In genomic region chr4:11343536-11343935, GRCh38 we compare ENCODE assay signal across 16 cellular contexts.
DNase-seq lines count a peak whose midpoint lies in the region; ATAC-seq and TF ChIP-seq lines count a peak whose summit lies in the region.
"Had no signal": no experiment of that assay in that cellular context is flagged by ENCODE, and none has a peak within 500 bp of the region (broad histone marks: within the 10 kb centered on the region; RNA-seq: fewer than 3 reads in every experiment).

No MANE protein-coding gene starts in this region.

- H3K4me1 ChIP-seq in GM23338 (ENCODE audit: insufficient read depth) (no peaks in the 10 kb centered on the region), esophagus muscularis mucosa (no peaks in the 10 kb centered on the region), tibial artery (no peaks in the 10 kb centered on the region)
- H3K4me1 ChIP-seq: Caco-2 had no signal

- no peak overlapping the region for H3K4me3 Mint-ChIP-seq in GM23338
- H3K4me3 Mint-ChIP-seq: CD14-positive monocyte; CD8-positive, alpha-beta T cell had no signal

- H3K9me3 ChIP-seq in esophagus muscularis mucosa (no peaks in the 10 kb centered on the region), tibial artery (no peaks in the 10 kb centered on the region)
- H3K9me3 ChIP-seq: Caco-2 had no signal

- H4K20me1 ChIP-seq in GM23338 (replicated peaks; ENCODE audit: insufficient read depth): no peaks in the 10 kb centered on the region

- DNase-seq in GM23338 (ENCODE audit: low spot score) (peak; percentile 13), esophagus muscularis mucosa (ENCODE audit: extremely low spot score) (peak; percentile 50), kidney tubule cell (ENCODE audit: low spot score) (peak; percentile 7), tibial artery (no peak)
- no peak for DNase-seq in central memory CD4-positive, alpha-beta T cell
- DNase-seq: Caco-2; CD8-positive, alpha-beta T cell; DND-41; GM23248; H7; IMR-90; KBM-7 had no signal

- no peak overlapping the region for H2AFZ ChIP-seq in GM23338
- H2AFZ ChIP-seq: GM23248 had no signal

- no peak for TF ChIP-seq CTCF in GM23338 (conservative IDR thresholded peaks at IDR 0.05; ENCODE audit: low read depth in 2 of 2)
- TF ChIP-seq CTCF in esophagus muscularis mucosa (IDR thresholded peaks at IDR 0.05): no peak
- no peak for TF ChIP-seq CTCF in tibial artery (IDR thresholded peaks at IDR 0.05)

- ATAC-seq in GM23338 (no peak), GM18907 (IDR thresholded peaks at IDR 0.05; ENCODE audit: unreplicated experiment) (no peak), HG02759 (IDR thresholded peaks at IDR 0.05; ENCODE audit: unreplicated experiment) (no peak)
- ATAC-seq: CD8-positive, alpha-beta T cell; GM12878 had no signal

- H3F3A ChIP-seq in GM23338 (replicated peaks; ENCODE audit: low read depth): no peaks in the 10 kb centered on the region

- H3K4me1 Mint-ChIP-seq in GM23338: peaks cover 8% of the 10 kb centered on the region; the same call in 1 of the 3 replicates

- no peak overlapping the region for H3K27ac ChIP-seq in GM23338 (ENCODE audit: low read depth)
- no peak overlapping the region for H3K27ac ChIP-seq in esophagus muscularis mucosa (replicated peaks in 1 of 4)
- no peak overlapping the region for H3K27ac ChIP-seq in tibial artery
- H3K27ac ChIP-seq: GM23248 had no signal

- no peaks in the 10 kb centered on the region for H3K27me3 Mint-ChIP-seq in GM23338 (ENCODE audit: insufficient read depth, low read depth, poor library complexity)

- 88% methylated on average over 4 of the region's 4 CpGs for WGBS in esophagus muscularis mucosa

- no peak overlapping the region for H3K4me2 ChIP-seq in GM23338

- H3K27ac Mint-ChIP-seq in GM23338: no peak overlapping the region
- H3K27ac Mint-ChIP-seq: CD8-positive, alpha-beta T cell had no signal

- intact Hi-C loops in esophagus muscularis mucosa (cut with DNase I): no loop called here
- intact Hi-C loops in tibial artery (cut with DNase I; ENCODE audit: low total_unique reads): no loop called here

- no peaks in the 10 kb centered on the region for H3K36me3 ChIP-seq in GM23338 (ENCODE audit: insufficient read depth)
- no peaks in the 10 kb centered on the region for H3K36me3 ChIP-seq in esophagus muscularis mucosa
- H3K36me3 ChIP-seq in tibial artery: no peaks in the 10 kb centered on the region

- H3K4me3 ChIP-seq in GM23338 (no peak overlapping the region), esophagus muscularis mucosa (no peak overlapping the region), tibial artery (no peak overlapping the region)
- H3K4me3 ChIP-seq: GM12878, GM23248 had no signal

- H3K79me2 ChIP-seq in GM23338 (replicated peaks; ENCODE audit: insufficient read depth): no peaks in the 10 kb centered on the region

- no peak for TF ChIP-seq POLR2A in esophagus muscularis mucosa (IDR thresholded peaks at IDR 0.05; ENCODE audit: low read depth)

- H3K9me3 Mint-ChIP-seq in GM23338: no peaks in the 10 kb centered on the region
- H3K9me3 Mint-ChIP-seq: CD8-positive, alpha-beta T cell had no signal

- H3K27me3 ChIP-seq in GM23338 (ENCODE audit: insufficient read depth): no peaks in the 10 kb centered on the region
- H3K27me3 ChIP-seq in esophagus muscularis mucosa: peaks cover 0 to 7% (median 0%) of the 10 kb centered on the region in 4 donors
- H3K27me3 ChIP-seq in tibial artery: no peaks in the 10 kb centered on the region

- TF ChIP-seq EP300 in esophagus muscularis mucosa (IDR thresholded peaks at IDR 0.05): no peak

- no peaks in the 10 kb centered on the region for H3K36me3 Mint-ChIP-seq in GM23338 (ENCODE audit: low read depth)
- H3K36me3 Mint-ChIP-seq: CD14-positive monocyte; CD8-positive, alpha-beta T cell had no signal

- peaks cover 3% of the 10 kb centered on the region for H3K9me2 ChIP-seq in GM23338 (ENCODE audit: insufficient read depth)

TF ChIP-seq in GM23338, 12 proteins besides CTCF, POLR2A, EP300 and RAD21 (continues in another document):
- TF ChIP-seq ETS1 (IDR thresholded peaks at IDR 0.05) (no peak), CREB1 (CRISPR knock-in tag; IDR thresholded peaks at IDR 0.05; ENCODE audit: low read depth) (no peak), POLR2AphosphoS5 (IDR thresholded peaks at IDR 0.05; ENCODE audit: low read depth) (no peak), REST (IDR thresholded peaks at IDR 0.05; ENCODE audit: unreplicated experiment) (no peak), EZH2 (IDR thresholded peaks at IDR 0.05; ENCODE audit: low read depth, unreplicated experiment) (no peak), STAT1 (IDR thresholded peaks at IDR 0.05; ENCODE audit: unreplicated experiment) (no peak), NANOG (IDR thresholded peaks at IDR 0.05; ENCODE audit: borderline replicate concordance) (no peak)

Comparison
In these comparisons a context has a peak if more than half of its experiments do, and no peak if none do; other contexts are left out.
1. DNase-seq: peak in GM23338 (single experiment), esophagus muscularis mucosa (single experiment) and kidney tubule cell (single experiment); none in central memory CD4-positive, alpha-beta T cell (single experiment) and tibial artery (0 of 2).